In genomic region chr15:89834465-89835189, GRCh38 we compare ENCODE assay signal across 7 cellular contexts. TPM values are rescaled to one million over a fixed set of nuclear protein-coding genes. Genes with fewer than 3 reads are reported as not detected.
"Had no signal": no experiment of that assay in that cellular context is flagged by ENCODE, and none has a peak within 500 bp of the region (broad histone marks: within the 10 kb centered on the region; RNA-seq: fewer than 3 reads in every experiment).

No MANE protein-coding gene starts in this region.

RNA-seq across cellular contexts. Expression of gene MESP2, which starts 58.5 kb away (rescaled TPM):
- total RNA-seq: activated CD4-positive, alpha-beta memory T cell treated with anti-CD3 and anti-CD28 coated beads for 36 hours; activated CD4-positive, alpha-beta T cell treated with anti-CD3 and anti-CD28 coated beads, Interleukin-2, amount 10 ng/mL, durations not matched to agents 7 days and 5 days; activated naive CD4-positive, alpha-beta T cell treated with anti-CD3 and anti-CD28 coated beads, Interleukin-2, amount 50 U/mL, for 72 hours; activated T-cell treated with anti-CD3 and anti-CD28 coated beads, Interleukin-2, amount 50 U/mL, for 4 hours; ascending aorta; SJCRH30; T-helper 2 cell treated with Interferon-gamma antibody and Interleukin-4, amounts not matched to agents 100 ng/mL and 5 ng/mL, for 36 hours had no signal
